In genomic region chr17:74960739-74961342, GRCh38 we compare ENCODE assay signal across 10 cellular contexts. TPM values are rescaled to one million over a fixed set of nuclear protein-coding genes. Genes with fewer than 3 reads are reported as not detected.
DNase-seq lines count a peak whose midpoint lies in the region; ATAC-seq, FAIRE-seq and TF ChIP-seq lines count a peak whose summit lies in the region.
"Had no signal": no experiment of that assay in that cellular context is flagged by ENCODE, and none has a peak within 500 bp of the region (broad histone marks: within the 10 kb centered on the region; RNA-seq: fewer than 3 reads in every experiment).

No MANE protein-coding gene starts in this region.

- DNase-seq in MG63 (peak; percentile 53), fibroblast of lung (ENCODE audit: low read depth in 2 of 2) (peak; percentile 29 to 38), caudate nucleus (lab: John Stamatoyannopoulos, UW) (no peak), inferior parietal cortex (ENCODE audit: extremely low spot score) (no peak), NCI-H2029 (lab: John Stamatoyannopoulos, UW) (no peak)
- peak; percentile 77 for DNase-seq in activated CD4-positive, alpha-beta T cell treated with anti-CD3 and anti-CD28 coated beads for 36 hours
- peak; percentile 75 for DNase-seq in stimulated activated CD4-positive, alpha-beta T cell treated with anti-CD3 and anti-CD28 coated beads, Interleukin-1b, Interleukin-23, amount 100 ng/mL, for 48 hours

- H3K79me2 ChIP-seq in fibroblast of lung (ENCODE audit: control insufficient read depth, insufficient read depth, low read length): no peaks in the 10 kb centered on the region
- H3K79me2 ChIP-seq: parathyroid adenoma had no signal

- no peaks in the 10 kb centered on the region for H3K27me3 Mint-ChIP-seq in activated CD4-positive, alpha-beta T cell treated with anti-CD3 and anti-CD28 coated beads for 36 hours

- H3K27ac ChIP-seq in fibroblast of lung (ENCODE audit: insufficient read depth, low read length) (no peak overlapping the region), caudate nucleus (ENCODE audit: low read depth, low read length) (no peak overlapping the region)
- H3K27ac ChIP-seq: parathyroid adenoma, SK-N-MC had no signal

- H3K9me3 Mint-ChIP-seq in activated CD4-positive, alpha-beta T cell treated with anti-CD3 and anti-CD28 coated beads for 36 hours (ENCODE audit: low read depth): no peaks in the 10 kb centered on the region

- no peaks in the 10 kb centered on the region for H3K36me3 ChIP-seq in MG63
- H3K36me3 ChIP-seq in fibroblast of lung (ENCODE audit: control insufficient read depth, insufficient read depth, low read length): no peaks in the 10 kb centered on the region

- no peaks in the 10 kb centered on the region for H4K20me1 ChIP-seq in fibroblast of lung (ENCODE audit: control insufficient read depth, extremely low read depth, insufficient read depth, low read length)

- POLR2A ChIA-PET in activated CD4-positive, alpha-beta T cell treated with anti-CD3 and anti-CD28 coated beads for 36 hours (lab: Charles Lee): interaction anchor here (0.6 to 1.5 kb wide), 10 partner anchors 11 to 819 kb away, joined by 3 to 8 read pairs (median 3); partner anchors contain the start of genes KCTD2 and NT5C

- CTCF ChIA-PET in activated CD4-positive, alpha-beta T cell treated with anti-CD3 and anti-CD28 coated beads for 36 hours (lab: Charles Lee): interaction anchor here (0.5 to 4.6 kb wide), 56 partner anchors 8 to 1599 kb away, joined by 3 to 82 read pairs (median 6); partner anchors contain the start of genes CDR2L, FDXR, HID1 and MRPL58

- H3K4me1 ChIP-seq in fibroblast of lung (ENCODE audit: control insufficient read depth, extremely low read depth, insufficient read depth, low read length): no peaks in the 10 kb centered on the region
- H3K4me1 ChIP-seq: parathyroid adenoma had no signal

- H3K9ac ChIP-seq in fibroblast of lung (ENCODE audit: insufficient read depth, low read length): no peak overlapping the region
- H3K9ac ChIP-seq: parathyroid adenoma had no signal

- H3K27ac Mint-ChIP-seq in activated CD4-positive, alpha-beta T cell treated with anti-CD3 and anti-CD28 coated beads for 36 hours: no peak overlapping the region

- peak; percentile 21 to 62 for TF ChIP-seq CTCF in fibroblast of lung (conservative IDR thresholded peaks at IDR 0.05 in 1 of 2, IDR thresholded peaks at IDR 0.05 in 1 of 2; ENCODE audit: low read depth in 1 of 2, low read length in 2 of 2)

- no peaks in the 10 kb centered on the region for H3K36me3 Mint-ChIP-seq in activated CD4-positive, alpha-beta T cell treated with anti-CD3 and anti-CD28 coated beads for 36 hours (ENCODE audit: low read depth)

- no peak overlapping the region for H3K4me3 Mint-ChIP-seq in activated CD4-positive, alpha-beta T cell treated with anti-CD3 and anti-CD28 coated beads for 36 hours

- peaks cover 6% of the 10 kb centered on the region for H3K4me1 Mint-ChIP-seq in activated CD4-positive, alpha-beta T cell treated with anti-CD3 and anti-CD28 coated beads for 36 hours

- H2AFZ ChIP-seq in fibroblast of lung (ENCODE audit: low read length): no peak overlapping the region
- H2AFZ ChIP-seq: parathyroid adenoma had no signal

- H3K9me3 ChIP-seq in MG63 (no peaks in the 10 kb centered on the region), fibroblast of lung (ENCODE audit: control insufficient read depth, insufficient read depth, low read depth, low read length) (no peaks in the 10 kb centered on the region)

- intact Hi-C loops in activated CD4-positive, alpha-beta T cell treated with anti-CD3 and anti-CD28 coated beads for 36 hours (cut with DNase I, micrococcal nuclease): loop anchor here (1.0 to 5.0 kb wide), 12 partner anchors 45 to 451 kb away; partner anchors contain the start of genes MRPL58 (in 2 of the 2), ARMC7 (in 1 of the 2), NT5C (in 1 of the 2) and NUP85 (in 1 of the 2)

- H3K4me2 ChIP-seq in fibroblast of lung (ENCODE audit: extremely low read depth, insufficient read depth, low read length): no peak overlapping the region

- peak; percentile 66 for ATAC-seq in activated CD4-positive, alpha-beta T cell treated with anti-CD3 and anti-CD28 coated beads for 36 hours

- H3K27me3 ChIP-seq in MG63 (no peaks in the 10 kb centered on the region), fibroblast of lung (ENCODE audit: control insufficient read depth, insufficient read depth, low read length) (peaks cover 1% of the 10 kb centered on the region)

- H3K4me3 ChIP-seq in MG63: no peak overlapping the region
- H3K4me3 ChIP-seq in fibroblast of lung (replicated peaks in 1 of 4; ENCODE audit: control extremely low read depth in 1 of 4, insufficient read depth in 1 of 4, low read depth in 3 of 4, low read length in 4 of 4): no peak overlapping the region
- H3K4me3 ChIP-seq: SK-N-MC had no signal

- FAIRE-seq in G401.6 (lab: Jason Lieb, UNC): peak; percentile 79

RNA-seq across cellular contexts. Expression of gene HID1, which starts 11.7 kb away (rescaled TPM):
- not detected in 2 replicates for total RNA-seq in MG63 (2014; rRNA removed; shearing (Covaris generic); ENCODE audit: low replicate concordance)
- total RNA-seq in activated CD4-positive, alpha-beta T cell treated with anti-CD3 and anti-CD28 coated beads for 36 hours: 1 to 10 TPM; 1.6 TPM
- under 0.01 and 0.17 TPM in 2 replicates for total RNA-seq in fibroblast of lung
- polyA plus RNA-seq in fibroblast of lung: 0.23 and 0.27 TPM in 2 replicates
- 0.12 and 0.28 TPM in 2 replicates for polyA plus RNA-seq in fibroblast of lung (2012)
- polyA minus RNA-seq in fibroblast of lung (ENCODE audit: low replicate concordance): 1.7 TPM in 1 of 2 replicates, not detected in the other

RNA-seq across cellular contexts. Expression of gene OTOP3, which starts 25.1 kb away (rescaled TPM):
- not detected in 2 replicates for total RNA-seq in MG63 (2014; rRNA removed; shearing (Covaris generic); ENCODE audit: low replicate concordance)
- total RNA-seq in activated CD4-positive, alpha-beta T cell treated with anti-CD3 and anti-CD28 coated beads for 36 hours: not detected
- not detected in 2 replicates for total RNA-seq in fibroblast of lung
- not detected in 2 replicates for polyA plus RNA-seq in fibroblast of lung
- polyA plus RNA-seq in fibroblast of lung (2012): not detected in 2 replicates
- polyA minus RNA-seq in fibroblast of lung (ENCODE audit: low replicate concordance): not detected in 2 replicates

RNA-seq across cellular contexts. Expression of gene CDR2L, which starts 26.6 kb away (rescaled TPM):
- 2.2 and 4.2 TPM in 2 replicates for total RNA-seq in MG63 (2014; rRNA removed; shearing (Covaris generic); ENCODE audit: low replicate concordance)
- under 1 TPM; 0.89 to 0.91 TPM for total RNA-seq in activated CD4-positive, alpha-beta T cell treated with anti-CD3 and anti-CD28 coated beads for 36 hours
- total RNA-seq in fibroblast of lung: 6.7 and 12.2 TPM in 2 replicates
- polyA plus RNA-seq in fibroblast of lung: 8.5 and 9.7 TPM in 2 replicates
- 15.6 and 18.4 TPM in 2 replicates for polyA plus RNA-seq in fibroblast of lung (2012)
- 16.5 and 17.2 TPM in 2 replicates for polyA minus RNA-seq in fibroblast of lung (ENCODE audit: low replicate concordance)

RNA-seq across cellular contexts. Expression of gene OTOP2, which starts 36.8 kb away (rescaled TPM):
- not detected in 2 replicates for total RNA-seq in MG63 (2014; rRNA removed; shearing (Covaris generic); ENCODE audit: low replicate concordance)
- not detected for total RNA-seq in activated CD4-positive, alpha-beta T cell treated with anti-CD3 and anti-CD28 coated beads for 36 hours
- not detected in 2 replicates for total RNA-seq in fibroblast of lung
- not detected in 2 replicates for polyA plus RNA-seq in fibroblast of lung
- not detected in 2 replicates for polyA plus RNA-seq in fibroblast of lung (2012)
- not detected in 2 replicates for polyA minus RNA-seq in fibroblast of lung (ENCODE audit: low replicate concordance)

RNA-seq across cellular contexts. Expression of gene USH1G, which starts 37.8 kb away (rescaled TPM):
- total RNA-seq in MG63 (2014; rRNA removed; shearing (Covaris generic); ENCODE audit: low replicate concordance): not detected in 2 replicates
- total RNA-seq in activated CD4-positive, alpha-beta T cell treated with anti-CD3 and anti-CD28 coated beads for 36 hours: not detected
- total RNA-seq in fibroblast of lung: under 0.01 TPM in 1 of 2 replicates, not detected in the other
- polyA plus RNA-seq in fibroblast of lung: not detected in 2 replicates
- not detected in 2 replicates for polyA plus RNA-seq in fibroblast of lung (2012)
- not detected in 2 replicates for polyA minus RNA-seq in fibroblast of lung (ENCODE audit: low replicate concordance)

Comparison
In these comparisons a context has a peak if more than half of its experiments do, and no peak if none do; other contexts are left out.
1. DNase-seq: peak in MG63 (single experiment), activated CD4-positive, alpha-beta T cell treated with anti-CD3 and anti-CD28 coated beads for 36 hours (single experiment), fibroblast of lung (2 of 2) and stimulated activated CD4-positive, alpha-beta T cell treated with anti-CD3 and anti-CD28 coated beads, Interleukin-1b, Interleukin-23, amount 100 ng/mL, for 48 hours (single experiment); none in caudate nucleus (0 of 61), inferior parietal cortex (single experiment) and NCI-H2029 (single experiment).